12 cellular contexts compared by ENCODE assay signal in the genomic region with DNA sequence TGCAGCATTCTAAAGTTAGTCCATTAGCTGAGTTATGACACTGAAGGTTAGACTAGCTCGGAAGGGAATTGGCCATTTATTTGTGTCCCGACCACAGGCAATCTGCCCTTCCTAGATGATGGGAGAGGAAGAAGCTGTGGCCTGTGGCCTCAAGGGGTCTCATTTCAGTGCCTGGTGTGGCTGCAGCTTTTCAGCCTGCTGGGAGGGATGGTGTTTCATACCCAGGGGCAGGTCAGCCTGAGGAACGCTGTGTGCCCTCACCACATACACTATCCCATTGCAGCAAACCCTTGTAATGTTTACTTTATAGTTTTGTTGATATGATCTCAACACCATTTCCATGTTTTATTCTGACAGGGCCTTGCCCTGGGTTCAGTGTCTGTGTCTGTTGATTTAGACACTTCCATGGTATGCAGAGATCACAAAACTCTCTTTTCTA.
A peak's percentile ranks its signal among the peaks of the same experiment; 100 is the strongest.
DNase-seq lines count a peak whose midpoint lies in the region; ATAC-seq and TF ChIP-seq lines count a peak whose summit lies in the region.
"Had no signal": no experiment of that assay in that cellular context is flagged by ENCODE, and none has a peak within 500 bp of the region (broad histone marks: within the 10 kb centered on the region; RNA-seq: fewer than 3 reads in every experiment).

No MANE protein-coding gene starts in this region.

- H3K36me3 ChIP-seq in ovary = no peaks in the 10 kb centered on the region

- peak; percentile 78 for ATAC-seq in Right ventricle myocardium superior (ENCODE audit: poor library complexity)
- ATAC-seq in GM18867 (IDR thresholded peaks at IDR 0.05; ENCODE audit: unreplicated experiment) = no peak
- ATAC-seq in GM21528 (IDR thresholded peaks at IDR 0.05; ENCODE audit: low FRiP score, unreplicated experiment) = no peak

- TF ChIP-seq CTCF in AG04450 (IDR thresholded peaks at IDR 0.05; ENCODE audit: low read depth, low read length) (no peak), ovary (IDR thresholded peaks at IDR 0.05) (no peak), RWPE1 (conservative IDR thresholded peaks at IDR 0.05; ENCODE audit: low read depth) (no peak)

- CTCF ChIA-PET in AG04450 (lab: Charles Lee) = no interaction called here
- CTCF ChIA-PET in RWPE1 (lab: Yijun Ruan, JAX) = no interaction called here

- peaks cover 9% of the 10 kb centered on the region for H3K4me1 ChIP-seq in ovary (ENCODE audit: insufficient read depth)

- H3K27me3 ChIP-seq in AG04450 (ENCODE audit: control insufficient read depth, insufficient read depth, low read length) = peaks cover 4% of the 10 kb centered on the region
- H3K27me3 ChIP-seq in ovary = no peaks in the 10 kb centered on the region

- POLR2A ChIA-PET in AG04450 (lab: Yijun Ruan, JAX) = interaction anchor here (0.5 to 1.5 kb wide), 5 partner anchors 29 to 223 kb away, joined by 3 to 8 read pairs (median 3); no protein-coding TSS in a partner anchor
- POLR2A ChIA-PET in RWPE1 (lab: Yijun Ruan, JAX; ENCODE audit: low non-redundant PET) = no interaction called here

- peak; percentile 8 for DNase-seq in AG04450 (ENCODE audit: low read depth, low spot score)
- peak; percentile 78 for DNase-seq in RPMI7951 (ENCODE audit: low read depth)
- DNase-seq in Right ventricle myocardium superior = peak; percentile 43
- peak in 4 of 5 donors; percentile 18 to 55 (median 39) for DNase-seq in ovary
- DNase-seq in RWPE1 (ENCODE audit: low spot score) = no peak
- DNase-seq in T1000 (lab: John Stamatoyannopoulos, UW) = no peak
- DNase-seq: activated CD4-positive, alpha-beta T cell treated with anti-CD3 and anti-CD28 coated beads for 48 hours; NCI-H1436; nucleus accumbens; RPMI8226 had no signal

- peak overlapping the region; percentile 85 for H3K27ac ChIP-seq in AG04450 (ENCODE audit: low read depth, low read length)
- peak overlapping the region in 1 of 2 donors; percentile 81 for H3K27ac ChIP-seq in ovary
- no peak overlapping the region for H3K27ac ChIP-seq in RWPE1

- H3K4me3 ChIP-seq in AG04450 (ENCODE audit: low read depth, low read length) (peak overlapping the region; percentile 18), ovary (no peak overlapping the region)

- no peak for TF ChIP-seq EP300 in ovary (IDR thresholded peaks at IDR 0.05)

- WGBS in ovary, 3 donors = 1 to 10% (median 4%) methylated on average over 3 of the region's 3 CpGs

- no peak for TF ChIP-seq POLR2A in ovary (IDR thresholded peaks at IDR 0.05)

- intact Hi-C loops in Right ventricle myocardium superior (cut with DNase I) (no loop called here), ovary (cut with DNase I) (no loop called here)

- H3K9me3 ChIP-seq in AG04450 (ENCODE audit: control insufficient read depth, insufficient read depth, low read length) = no peaks in the 10 kb centered on the region
- no peaks in the 10 kb centered on the region for H3K9me3 ChIP-seq in ovary

Comparison
In these comparisons a context has a peak if more than half of its experiments do, and no peak if none do; other contexts are left out.
1. DNase-seq: peak in AG04450 (single experiment), RPMI7951 (single experiment), Right ventricle myocardium superior (single experiment) and ovary (4 of 5); none in RWPE1 (single experiment) and T1000 (single experiment).